Comparison of ENCODE assay signal across 8 cellular contexts in the genomic region with DNA sequence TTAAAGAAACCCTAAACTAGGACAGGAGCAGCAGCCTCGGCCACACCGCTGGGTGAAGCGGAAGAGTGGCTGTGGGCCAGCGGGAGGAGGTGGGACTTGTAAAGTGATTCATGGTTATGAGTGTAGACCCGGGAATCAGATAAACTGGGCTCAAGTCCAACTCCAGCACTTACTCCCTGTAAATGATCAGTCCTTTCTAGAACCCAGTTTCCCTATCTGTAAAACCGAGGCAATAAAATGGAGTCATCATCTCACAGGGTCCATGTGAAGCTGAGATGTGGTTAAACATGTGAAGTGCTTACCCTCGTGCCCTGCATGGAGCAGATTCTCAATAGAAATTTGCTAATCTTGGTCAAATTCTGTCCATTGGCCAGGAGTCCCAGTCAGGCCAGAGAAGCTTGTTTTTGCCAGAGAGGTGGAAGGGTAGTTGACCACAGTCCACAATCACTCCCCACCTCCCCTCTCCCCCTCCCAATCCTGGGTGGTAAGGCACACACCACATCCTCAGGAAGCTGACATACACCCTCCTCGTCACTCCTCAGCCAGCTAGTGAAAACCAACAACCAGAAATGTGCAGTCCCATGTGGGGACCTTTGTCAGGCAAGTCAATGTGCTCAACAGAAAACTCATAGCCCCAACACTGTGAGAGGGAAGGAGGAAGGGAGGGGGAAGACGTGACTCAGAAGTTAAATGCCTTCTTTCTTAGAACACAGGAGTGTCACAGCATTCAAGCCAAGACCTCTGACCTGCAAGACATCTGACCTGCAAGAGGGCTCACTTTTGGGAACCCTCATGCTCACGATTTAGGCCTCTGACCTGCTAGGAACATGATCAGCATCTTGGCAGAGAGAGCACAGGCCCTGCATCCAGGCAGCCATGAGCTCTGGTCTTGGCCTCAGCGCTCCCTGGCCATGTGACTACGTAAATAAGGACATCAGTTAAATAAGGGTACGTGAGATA.
DNase-seq lines count a peak whose midpoint lies in the region; ATAC-seq and TF ChIP-seq lines count a peak whose summit lies in the region.

No MANE protein-coding gene starts in this region.

- peak overlapping the region; percentile 76 for H3K27ac Mint-ChIP-seq in activated naive CD8-positive, alpha-beta T cell treated with anti-CD3 and anti-CD28 coated beads for 36 hours
- H3K27ac Mint-ChIP-seq in natural killer cell: peak overlapping the region; percentile 82 to 88

- H3K4me3 Mint-ChIP-seq in activated naive CD8-positive, alpha-beta T cell treated with anti-CD3 and anti-CD28 coated beads for 36 hours: no peak overlapping the region
- peak overlapping the region; percentile 51 for H3K4me3 Mint-ChIP-seq in natural killer cell

- peaks cover 15% of the 10 kb centered on the region for H3K36me3 Mint-ChIP-seq in activated naive CD8-positive, alpha-beta T cell treated with anti-CD3 and anti-CD28 coated beads for 36 hours
- no peaks in the 10 kb centered on the region for H3K36me3 Mint-ChIP-seq in natural killer cell

- peaks cover 14% of the 10 kb centered on the region for H3K9me3 Mint-ChIP-seq in activated naive CD8-positive, alpha-beta T cell treated with anti-CD3 and anti-CD28 coated beads for 36 hours
- H3K9me3 Mint-ChIP-seq in natural killer cell: no peaks in the 10 kb centered on the region

- intact Hi-C loops in natural killer cell (cut with micrococcal nuclease): loop anchor here (1.0 to 10.0 kb wide), 4 partner anchors 20 to 824 kb away; partner anchors contain the start of gene EXOC4

- ATAC-seq in natural killer cell: peak; percentile 82 to 89 (median 86)

- peaks cover 67% of the 10 kb centered on the region for H3K4me1 Mint-ChIP-seq in activated naive CD8-positive, alpha-beta T cell treated with anti-CD3 and anti-CD28 coated beads for 36 hours
- peaks cover 81 to 88% of the 10 kb centered on the region in 2 donors for H3K4me1 Mint-ChIP-seq in natural killer cell

- peak; percentile 91 for DNase-seq in AG20443 (ENCODE audit: low spot score)
- peak; percentile 24 for DNase-seq in NCI-H226
- peak; percentile 48 for DNase-seq in activated naive CD8-positive, alpha-beta T cell treated with anti-CD3 and anti-CD28 coated beads for 36 hours
- peak; percentile 66 for DNase-seq in natural killer cell
- DNase-seq in GOT3 (lab: John Stamatoyannopoulos, UW): no peak
- no peak for DNase-seq in NCI-H345 (lab: John Stamatoyannopoulos, UW)
- no peak for DNase-seq in SIG-M5 treated with dmso at 0.1 percent for 504 hours (lab: John Stamatoyannopoulos, UW; ENCODE audit: unreplicated experiment)
- no peak for DNase-seq in pons (ENCODE audit: low spot score)

- no peaks in the 10 kb centered on the region for H3K27me3 Mint-ChIP-seq in activated naive CD8-positive, alpha-beta T cell treated with anti-CD3 and anti-CD28 coated beads for 36 hours
- H3K27me3 Mint-ChIP-seq in natural killer cell (ENCODE audit: low read depth in 2 of 2): no peaks in the 10 kb centered on the region

- no peak for TF ChIP-seq CTCF in natural killer cell (IDR thresholded peaks at IDR 0.05)

Comparison
In these comparisons a context has a peak if more than half of its experiments do, and no peak if none do; other contexts are left out.
1. DNase-seq: peak in AG20443 (single experiment), NCI-H226 (single experiment), activated naive CD8-positive, alpha-beta T cell treated with anti-CD3 and anti-CD28 coated beads for 36 hours (single experiment) and natural killer cell (single experiment); none in GOT3 (single experiment), NCI-H345 (single experiment), SIG-M5 treated with dmso at 0.1 percent for 504 hours (single experiment) and pons (single experiment).